ENCODE assay signal across 27 cellular contexts in genomic region chr1:71509051-71509595, GRCh38.
DNase-seq lines count a peak whose midpoint lies in the region; ATAC-seq and TF ChIP-seq lines count a peak whose summit lies in the region.
"Had no signal": no experiment of that assay in that cellular context is flagged by ENCODE, and none has a peak within 500 bp of the region (broad histone marks: within the 10 kb centered on the region; RNA-seq: fewer than 3 reads in every experiment).

No MANE protein-coding gene starts in this region.

- H3K27me3 Mint-ChIP-seq in HFFc6 (ENCODE audit: insufficient read depth): no peaks in the 10 kb centered on the region
- H3K27me3 Mint-ChIP-seq: CD8-positive, alpha-beta memory T cell had no signal

- DNase-seq in AG10803 (ENCODE audit: low read depth) (peak; percentile 33), HFFc6 (peak; percentile 23), NCI-H226 (peak; percentile 27), fibroblast of pulmonary artery (ENCODE audit: low read depth) (peak; percentile 15), mesenteric fat pad (ENCODE audit: low spot score) (no peak), Right ventricle myocardium superior (no peak)
- DNase-seq in stimulated activated naive CD4-positive, alpha-beta T cell treated with Interleukin-2 at 50 U/mL for 16 hours (lab: John Stamatoyannopoulos, UW): no peak
- DNase-seq: BE2C; CD8-positive, alpha-beta memory T cell; DMS 273 treated with DMSO at 0.1 percent for 48 hours; DMS79; Kasumi-1; MV-4-11; NCI-H1105; NCI-H146; NCI-H1930; NCI-H2107; NCI-H446; NCI-H524 treated with DMSO at 0.1 percent for 48 hours; NCI-H82; NK-92 treated with Interleukin-12 subunit alpha and Interleukin-12 subunit beta, amount 100 ng/mL, for 24 hours; PC-3 had no signal

- ATAC-seq in Right ventricle myocardium superior (ENCODE audit: poor library complexity) (no peak), HG03159 (IDR thresholded peaks at IDR 0.05; ENCODE audit: unreplicated experiment) (no peak)
- ATAC-seq: HepG2, K562, PC-3, Right ventricle myocardium inferior had no signal

- H3K4me3 ChIP-seq in AG10803 (ENCODE audit: low read length) (no peak overlapping the region), fibroblast of pulmonary artery (replicated peaks; ENCODE audit: low read depth, low read length) (no peak overlapping the region)
- H3K4me3 ChIP-seq: K562 had no signal

- H3K4me1 Mint-ChIP-seq in HFFc6 (ENCODE audit: low read depth): peaks cover 8% of the 10 kb centered on the region
- H3K4me1 Mint-ChIP-seq: CD14-positive monocyte; CD8-positive, alpha-beta memory T cell had no signal

- no peak overlapping the region for H3K4me3 Mint-ChIP-seq in HFFc6
- H3K4me3 Mint-ChIP-seq: CD14-positive monocyte; CD8-positive, alpha-beta memory T cell had no signal

- H3K9me3 Mint-ChIP-seq in HFFc6: no peaks in the 10 kb centered on the region

- intact Hi-C loops in Right ventricle myocardium superior (cut with DNase I): no loop called here

- H3K27ac Mint-ChIP-seq in HFFc6: no peak overlapping the region
- H3K27ac Mint-ChIP-seq: CD14-positive monocyte; CD8-positive, alpha-beta memory T cell had no signal

- no peaks in the 10 kb centered on the region for H3K36me3 Mint-ChIP-seq in HFFc6 (ENCODE audit: low read depth)
- H3K36me3 Mint-ChIP-seq: CD14-positive monocyte; CD8-positive, alpha-beta memory T cell had no signal

- TF ChIP-seq CTCF in AG10803 (conservative IDR thresholded peaks at IDR 0.05; ENCODE audit: low read length) (no peak), HFFc6 (IDR thresholded peaks at IDR 0.05) (no peak), fibroblast of pulmonary artery (IDR thresholded peaks at IDR 0.05; ENCODE audit: low read length, missing control alignments) (no peak)

Comparison
In these comparisons a context has a peak if more than half of its experiments do, and no peak if none do; other contexts are left out.
1. DNase-seq: peak in AG10803 (single experiment), HFFc6 (single experiment), NCI-H226 (single experiment) and fibroblast of pulmonary artery (single experiment); none in stimulated activated naive CD4-positive, alpha-beta T cell treated with Interleukin-2 at 50 U/mL for 16 hours (single experiment), mesenteric fat pad (single experiment) and Right ventricle myocardium superior (single experiment).